In the genomic region with DNA sequence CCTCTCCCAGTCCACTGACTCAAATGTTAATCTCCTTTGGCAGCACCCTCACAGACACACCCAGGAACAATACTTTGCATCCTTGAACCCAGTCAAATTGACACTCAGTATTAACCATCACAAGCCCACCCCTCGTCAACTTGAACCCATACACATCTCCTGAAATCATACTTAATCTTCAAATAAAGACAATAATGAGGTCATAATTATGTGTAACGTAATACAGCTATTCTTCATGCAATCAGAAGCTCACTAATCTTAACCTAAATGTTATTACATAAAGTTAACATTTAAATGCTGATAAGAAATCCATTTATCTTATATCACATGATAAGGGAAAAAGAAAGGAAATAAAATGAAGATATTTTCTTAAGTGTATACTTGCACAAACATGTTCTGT, we compare ENCODE assay signal across 33 cellular contexts.
"Had no signal": no experiment of that assay in that cellular context is flagged by ENCODE, and none has a peak within 500 bp of the region (broad histone marks: within the 10 kb centered on the region; RNA-seq: fewer than 3 reads in every experiment).

No MANE protein-coding gene starts in this region.

- ATAC-seq: activated naive CD4-positive, alpha-beta T cell treated with anti-CD3 and anti-CD28 coated beads, Interleukin-2, amount 50 U/mL, for 72 hours; activated naive CD8-positive, alpha-beta T cell treated with anti-CD3 and anti-CD28 coated beads, Interleukin-2, amount 50 U/mL, for 24 hours; activated T-cell treated with anti-CD3 and anti-CD28 coated beads, Interleukin-2, amount 50 U/mL, for 4 hours; activated T-cell treated with anti-CD3 and anti-CD28 coated beads, Interleukin-2, amount 50 U/mL, for 72 hours; activated T-helper 17 cell treated with anti-CD3 and anti-CD28 coated beads, Interleukin-2, amount 50 U/mL, for 72 hours; body of pancreas had no signal

- H3K27ac ChIP-seq: adrenal gland, ascending aorta, body of pancreas, brain microvascular endothelial cell, breast epithelium, cardiac muscle cell had no signal

- H3K9me3 ChIP-seq: ascending aorta, body of pancreas, breast epithelium had no signal

- H3K4me1 ChIP-seq: adrenal gland, ascending aorta, breast epithelium had no signal

- DNase-seq: activated effector memory CD4-positive, alpha-beta T cell treated with anti-CD3 and anti-CD28 coated beads, Interleukin-2, amount 50 U/mL, for 16 hours; activated effector memory CD4-positive, alpha-beta T cell treated with Interleukin-2 at 50 U/mL for 16 hours; activated gamma-delta T cell; activated gamma-delta T cell treated with Interleukin-2 at 50 U/mL for 16 hours; activated naive CD4-positive, alpha-beta T cell; activated naive CD4-positive, alpha-beta T cell treated with anti-CD3 and anti-CD28 coated beads for 36 hours; activated naive CD4-positive, alpha-beta T cell treated with anti-CD3 and anti-CD28 coated beads, Interleukin-2, amount 10 ng/mL, durations not matched to agents 7 days and 5 days; activated naive CD4-positive, alpha-beta T cell treated with anti-CD3 and anti-CD28 coated beads, Interleukin-2, amount 50 U/mL, for 16 hours; activated naive CD4-positive, alpha-beta T cell treated with Interleukin-2 at 50 U/mL for 16 hours; activated naive CD8-positive, alpha-beta T cell treated with anti-CD3 and anti-CD28 coated beads for 36 hours; activated naive CD8-positive, alpha-beta T cell treated with anti-CD3 and anti-CD28 coated beads, Interleukin-2, amount 10 ng/mL, durations not matched to agents 7 days and 5 days; activated naive CD8-positive, alpha-beta T cell treated with anti-CD3 and anti-CD28 coated beads, Interleukin-2, amount 50 U/mL, for 24 hours; activated T-cell treated with anti-CD3 and anti-CD28 coated beads, Interleukin-2, amount 50 U/mL, for 24 hours; activated T-cell treated with anti-CD3 and anti-CD28 coated beads, Interleukin-2, amount 50 U/mL, for 4 hours; activated T-cell treated with anti-CD3 and anti-CD28 coated beads, Interleukin-2, amount 50 U/mL, for 48 hours; activated T-cell treated with anti-CD3 and anti-CD28 coated beads, Interleukin-2, amount 50 U/mL, for 72 hours; adrenal gland; amniotic stem cell; amygdala; anterior cingulate cortex; aorta; body of pancreas; brain microvascular endothelial cell; caudate nucleus; central memory CD4-positive, alpha-beta T cell; cerebellar nuclear complex had no signal

- H3K36me3 ChIP-seq: adrenal gland, ascending aorta, brain microvascular endothelial cell, breast epithelium, cardiac muscle cell had no signal

- H3K4me3 ChIP-seq: adrenal gland, ascending aorta, body of pancreas, breast epithelium, cardiac muscle cell had no signal

- FAIRE-seq: astrocyte, bronchial epithelial cell had no signal

- H3K27me3 ChIP-seq: adrenal gland, ascending aorta, body of pancreas, brain microvascular endothelial cell, breast epithelium, cardiac muscle cell had no signal
